8 cellular contexts compared by ENCODE assay signal in the genomic region with DNA sequence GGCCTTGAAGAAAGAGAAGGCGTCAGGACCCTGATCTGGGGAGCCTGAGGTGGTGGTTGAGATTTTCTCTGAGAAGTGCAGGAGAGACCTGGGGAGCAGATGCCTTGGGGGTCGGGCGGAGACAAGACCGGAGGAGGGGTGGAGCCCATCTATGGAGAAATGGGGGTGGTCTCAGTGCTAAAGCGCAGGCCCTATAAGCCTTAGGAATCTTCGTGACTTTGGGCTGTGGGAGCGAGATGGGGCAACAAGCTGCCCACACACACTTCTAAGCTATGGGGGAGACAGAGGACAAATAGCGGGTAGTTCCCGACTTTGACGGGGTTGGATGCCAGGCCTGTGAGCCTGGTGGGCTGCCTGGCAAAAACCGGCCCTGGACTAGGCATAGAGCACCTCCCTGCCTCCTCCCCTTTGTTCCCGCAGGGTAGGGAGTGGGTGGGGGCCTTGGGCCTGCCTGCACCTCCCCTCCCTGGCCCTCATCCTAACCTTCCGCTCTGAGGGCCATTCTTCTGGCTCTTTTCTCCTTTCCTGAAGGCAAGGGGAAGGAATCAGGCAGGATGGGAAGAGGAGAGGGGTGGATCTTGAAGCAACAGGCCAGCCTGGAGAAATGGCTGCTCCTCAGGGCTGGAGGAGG.
DNase-seq lines count a peak whose midpoint lies in the region; ATAC-seq and TF ChIP-seq lines count a peak whose summit lies in the region.

No MANE protein-coding gene starts in this region.

- H3K9me3 ChIP-seq in adipocyte (ENCODE audit: control insufficient read depth, low read length): no peaks in the 10 kb centered on the region

- no peak for TF ChIP-seq CTCF in HFF-Myc (IDR thresholded peaks at IDR 0.05; ENCODE audit: low read depth, low read length, missing control alignments)

- H3K4me3 ChIP-seq in HFF-Myc (replicated peaks; ENCODE audit: low read depth, low read length): peak overlapping the region; percentile 89
- peak overlapping the region; percentile 98 for H3K4me3 ChIP-seq in adipocyte (ENCODE audit: low read length)
- H3K4me3 ChIP-seq in skeletal muscle cell (ENCODE audit: low read depth, low read length): peak overlapping the region; percentile 94

- peaks cover 15% of the 10 kb centered on the region for H3K4me1 ChIP-seq in adipocyte (ENCODE audit: control insufficient read depth, insufficient read depth, low read length)

- ATAC-seq in GM19328 (IDR thresholded peaks at IDR 0.05; ENCODE audit: unreplicated experiment): no peak

- H3K36me3 ChIP-seq in adipocyte (ENCODE audit: control insufficient read depth, insufficient read depth, low read length, severe bottlenecking): peaks cover 38% of the 10 kb centered on the region

- DNase-seq in ACHN: peak; percentile 9
- DNase-seq in HFF-Myc (ENCODE audit: extremely low read depth, low read depth): no peak
- peak; percentile 63 for DNase-seq in adipocyte (ENCODE audit: low read depth)
- peak; percentile 50 for DNase-seq in hepatic stellate cell (ENCODE audit: low spot score)
- no peak for DNase-seq in skeletal muscle cell (ENCODE audit: low read depth)
- DNase-seq in OCI-M1 (lab: John Stamatoyannopoulos, UW): no peak
- no peak for DNase-seq in NK-92 treated with Interleukin-12 subunit alpha and Interleukin-12 subunit beta, amount 100 ng/mL, for 24 hours (lab: John Stamatoyannopoulos, UW)

- in situ Hi-C loops in ACHN (cut with HindIII; ENCODE audit: low pct_ligation_motif_present, low pct_unique_long_range_greater_than_20kb, low sequenced_read_pairs): no loop called here

- H3K9ac ChIP-seq in adipocyte (ENCODE audit: low read length): peak overlapping the region; percentile 91

- no peaks in the 10 kb centered on the region for H3K27me3 ChIP-seq in adipocyte (replicated peaks; ENCODE audit: control insufficient read depth, insufficient read depth, low read length)

Comparison
In these comparisons a context has a peak if more than half of its experiments do, and no peak if none do; other contexts are left out.
1. DNase-seq: peak in ACHN (single experiment), adipocyte (single experiment) and hepatic stellate cell (single experiment); none in HFF-Myc (single experiment), skeletal muscle cell (single experiment), OCI-M1 (single experiment) and NK-92 treated with Interleukin-12 subunit alpha and Interleukin-12 subunit beta, amount 100 ng/mL, for 24 hours (single experiment).
2. Peak in every context shown above with its lines, with median percentiles within 50 percentile points of each other: H3K4me3 ChIP-seq.